ENCODE assay signal across 1 cellular context in the genomic region with DNA sequence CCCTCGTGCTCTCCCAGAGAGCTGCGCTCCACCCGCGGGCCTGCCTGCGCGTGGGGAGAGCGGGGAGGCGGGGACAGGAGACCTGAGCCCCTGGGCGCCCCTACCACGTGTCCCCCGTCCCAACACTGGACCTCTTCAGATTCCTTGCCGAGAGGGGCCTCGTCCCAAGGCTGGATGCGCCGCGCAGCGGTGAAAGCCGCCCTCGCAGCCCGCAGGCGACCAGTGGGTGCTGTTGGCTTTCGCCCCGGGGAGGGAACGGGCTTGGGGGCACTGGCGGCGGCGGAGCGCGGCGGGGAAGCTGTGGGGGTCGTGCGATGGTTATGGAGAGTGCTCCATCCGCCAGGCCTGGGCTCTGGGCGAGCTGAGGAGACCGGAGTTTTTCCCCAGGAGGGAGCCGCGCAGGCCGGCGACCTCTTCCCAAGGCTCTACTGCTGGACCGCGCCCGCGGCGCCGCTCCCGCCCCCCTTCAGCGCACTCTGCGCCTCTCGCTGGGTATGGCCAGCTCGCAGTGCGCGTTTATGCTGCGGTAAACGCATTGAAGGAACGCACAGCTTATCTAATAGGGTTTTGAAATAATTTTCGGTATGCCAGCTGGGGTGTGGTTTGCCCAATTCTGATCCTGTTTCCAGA.
TF ChIP-seq lines count a peak whose summit lies in the region.

No MANE protein-coding gene starts in this region.

TF ChIP-seq in endothelial cell of umbilical vein, 7 proteins besides CTCF, POLR2A, EP300 and RAD21 (continued from another document):
- TF ChIP-seq, protein P1, sequence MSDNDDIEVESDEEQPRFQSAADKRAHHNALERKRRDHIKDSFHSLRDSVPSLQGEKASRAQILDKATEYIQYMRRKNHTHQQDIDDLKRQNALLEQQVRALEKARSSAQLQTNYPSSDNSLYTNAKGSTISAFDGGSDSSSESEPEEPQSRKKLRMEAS (IDR thresholded peaks at IDR 0.05; ENCODE audit: insufficient read depth, insufficient read length): no peak
- TF ChIP-seq MYC (IDR thresholded peaks at IDR 0.05; ENCODE audit: low read depth, low read length) (no peak), JUN (IDR thresholded peaks at IDR 0.05; ENCODE audit: borderline replicate concordance, insufficient read depth, insufficient read length, low read depth) (no peak)
